10 cellular contexts compared by ENCODE assay signal in the genomic region with DNA sequence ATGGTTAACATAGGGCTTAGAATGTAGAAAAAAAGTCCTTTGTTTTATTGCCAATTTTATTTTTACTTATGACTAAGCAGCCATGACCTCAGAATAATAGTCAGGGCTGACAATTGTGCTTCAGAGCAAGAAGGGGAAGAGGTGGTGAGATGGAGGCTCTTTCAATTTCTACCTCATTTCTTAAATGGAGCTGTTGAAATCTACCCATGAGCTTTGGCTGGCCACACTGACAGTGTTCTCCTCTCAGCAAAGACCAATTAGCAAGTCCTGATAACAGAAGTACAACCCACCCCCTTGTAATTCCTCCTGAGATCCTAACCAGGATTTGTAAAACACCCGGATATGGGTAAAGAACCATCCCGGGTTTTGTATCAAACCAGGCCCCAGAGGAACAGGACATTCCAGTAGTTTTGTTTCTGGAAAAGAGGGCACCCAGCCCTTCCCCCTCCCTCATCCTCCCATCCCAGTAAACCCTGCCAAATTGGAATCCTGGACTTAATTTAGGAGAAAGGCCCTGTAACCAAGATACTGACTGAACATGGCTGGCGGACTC. TPM values are rescaled to one million over a fixed set of nuclear protein-coding genes. Genes with fewer than 3 reads are reported as not detected.
DNase-seq lines count a peak whose midpoint lies in the region; ATAC-seq and TF ChIP-seq lines count a peak whose summit lies in the region.
"Had no signal": no experiment of that assay in that cellular context is flagged by ENCODE, and none has a peak within 500 bp of the region (broad histone marks: within the 10 kb centered on the region; RNA-seq: fewer than 3 reads in every experiment).

A gene with protein sequence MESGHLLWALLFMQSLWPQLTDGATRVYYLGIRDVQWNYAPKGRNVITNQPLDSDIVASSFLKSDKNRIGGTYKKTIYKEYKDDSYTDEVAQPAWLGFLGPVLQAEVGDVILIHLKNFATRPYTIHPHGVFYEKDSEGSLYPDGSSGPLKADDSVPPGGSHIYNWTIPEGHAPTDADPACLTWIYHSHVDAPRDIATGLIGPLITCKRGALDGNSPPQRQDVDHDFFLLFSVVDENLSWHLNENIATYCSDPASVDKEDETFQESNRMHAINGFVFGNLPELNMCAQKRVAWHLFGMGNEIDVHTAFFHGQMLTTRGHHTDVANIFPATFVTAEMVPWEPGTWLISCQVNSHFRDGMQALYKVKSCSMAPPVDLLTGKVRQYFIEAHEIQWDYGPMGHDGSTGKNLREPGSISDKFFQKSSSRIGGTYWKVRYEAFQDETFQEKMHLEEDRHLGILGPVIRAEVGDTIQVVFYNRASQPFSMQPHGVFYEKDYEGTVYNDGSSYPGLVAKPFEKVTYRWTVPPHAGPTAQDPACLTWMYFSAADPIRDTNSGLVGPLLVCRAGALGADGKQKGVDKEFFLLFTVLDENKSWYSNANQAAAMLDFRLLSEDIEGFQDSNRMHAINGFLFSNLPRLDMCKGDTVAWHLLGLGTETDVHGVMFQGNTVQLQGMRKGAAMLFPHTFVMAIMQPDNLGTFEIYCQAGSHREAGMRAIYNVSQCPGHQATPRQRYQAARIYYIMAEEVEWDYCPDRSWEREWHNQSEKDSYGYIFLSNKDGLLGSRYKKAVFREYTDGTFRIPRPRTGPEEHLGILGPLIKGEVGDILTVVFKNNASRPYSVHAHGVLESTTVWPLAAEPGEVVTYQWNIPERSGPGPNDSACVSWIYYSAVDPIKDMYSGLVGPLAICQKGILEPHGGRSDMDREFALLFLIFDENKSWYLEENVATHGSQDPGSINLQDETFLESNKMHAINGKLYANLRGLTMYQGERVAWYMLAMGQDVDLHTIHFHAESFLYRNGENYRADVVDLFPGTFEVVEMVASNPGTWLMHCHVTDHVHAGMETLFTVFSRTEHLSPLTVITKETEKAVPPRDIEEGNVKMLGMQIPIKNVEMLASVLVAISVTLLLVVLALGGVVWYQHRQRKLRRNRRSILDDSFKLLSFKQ (plus strand): TSS at position 399 of the 553 bp plus-strand sequence. CDS start 6,324 bp downstream, outside the sequence.

- H3K4me1 Mint-ChIP-seq in activated T-helper 1 cell treated with anti-CD3 and anti-CD28 coated beads, Interleukin-12 subunit alpha, Interleukin-12 subunit beta, Interleukin-2, Interleukin-4 antibody, amounts not matched to agents 30 ng/mL and 10 ng/mL and 1 ng/mL, durations not matched to agents 14 hours and 24 hours and 36 hours (ENCODE audit: low read depth) = no peaks in the 10 kb centered on the region
- H3K4me1 Mint-ChIP-seq in immature natural killer cell = no peaks in the 10 kb centered on the region

- no peaks in the 10 kb centered on the region for H3K36me3 Mint-ChIP-seq in activated T-helper 1 cell treated with anti-CD3 and anti-CD28 coated beads, Interleukin-12 subunit alpha, Interleukin-12 subunit beta, Interleukin-2, Interleukin-4 antibody, amounts not matched to agents 30 ng/mL and 10 ng/mL and 1 ng/mL, durations not matched to agents 14 hours and 24 hours and 36 hours (ENCODE audit: low read depth)
- no peaks in the 10 kb centered on the region for H3K36me3 Mint-ChIP-seq in immature natural killer cell

- TF ChIP-seq CTCF in AG10803 (conservative IDR thresholded peaks at IDR 0.05; ENCODE audit: low read length) (no peak), choroid plexus epithelial cell (conservative IDR thresholded peaks at IDR 0.05; ENCODE audit: low read depth, low read length) (no peak)

- H3K27me3 Mint-ChIP-seq in activated T-helper 1 cell treated with anti-CD3 and anti-CD28 coated beads, Interleukin-12 subunit alpha, Interleukin-12 subunit beta, Interleukin-2, Interleukin-4 antibody, amounts not matched to agents 30 ng/mL and 10 ng/mL and 1 ng/mL, durations not matched to agents 14 hours and 24 hours and 36 hours (ENCODE audit: insufficient read depth) = no peaks in the 10 kb centered on the region
- H3K27me3 Mint-ChIP-seq in immature natural killer cell (ENCODE audit: low read depth in 3 of 3) = peaks cover 2 to 5% (median 4%) of the 10 kb centered on the region in 3 donors

- H3K27ac Mint-ChIP-seq in activated T-helper 1 cell treated with anti-CD3 and anti-CD28 coated beads, Interleukin-12 subunit alpha, Interleukin-12 subunit beta, Interleukin-2, Interleukin-4 antibody, amounts not matched to agents 30 ng/mL and 10 ng/mL and 1 ng/mL, durations not matched to agents 14 hours and 24 hours and 36 hours = no peak within 1 kb of the TSS
- no peak within 1 kb of the TSS for H3K27ac Mint-ChIP-seq in immature natural killer cell

- intact Hi-C loops in activated T-helper 1 cell treated with anti-CD3 and anti-CD28 coated beads, Interleukin-12 subunit alpha, Interleukin-12 subunit beta, Interleukin-2, Interleukin-4 antibody, amounts not matched to agents 30 ng/mL and 10 ng/mL and 1 ng/mL, durations not matched to agents 14 hours and 24 hours and 36 hours (cut with micrococcal nuclease) = no loop called here

- peak; percentile 41 for ATAC-seq in HG02840 (IDR thresholded peaks at IDR 0.05; ENCODE audit: low FRiP score, unreplicated experiment)

- peak; percentile 67 for DNase-seq in AG10803 (ENCODE audit: low read depth)
- DNase-seq in choroid plexus epithelial cell (ENCODE audit: low read depth) = peak; percentile 3
- DNase-seq in mucosa of gallbladder (ENCODE audit: low spot score) = no peak
- DNase-seq in mesenteric fat pad (ENCODE audit: low spot score) = no peak
- no peak for DNase-seq in activated CD4-positive, alpha-beta T cell treated with anti-CD3 and anti-CD28 coated beads, Interleukin-2, amount 50 U/mL, for 48 hours
- DNase-seq in activated T-helper 1 cell treated with anti-CD3 and anti-CD28 coated beads, Interleukin-12 subunit alpha, Interleukin-12 subunit beta, Interleukin-2, Interleukin-4 antibody, amounts not matched to agents 30 ng/mL and 10 ng/mL and 1 ng/mL, durations not matched to agents 14 hours and 24 hours and 36 hours (ENCODE audit: low spot score) = no peak
- DNase-seq in immature natural killer cell = no peak
- DNase-seq: NCI-H748 treated with DMSO at 0.1 percent for 48 hours had no signal

- no peaks in the 10 kb centered on the region for H3K9me3 Mint-ChIP-seq in activated T-helper 1 cell treated with anti-CD3 and anti-CD28 coated beads, Interleukin-12 subunit alpha, Interleukin-12 subunit beta, Interleukin-2, Interleukin-4 antibody, amounts not matched to agents 30 ng/mL and 10 ng/mL and 1 ng/mL, durations not matched to agents 14 hours and 24 hours and 36 hours
- no peaks in the 10 kb centered on the region for H3K9me3 Mint-ChIP-seq in immature natural killer cell

- no peak within 1 kb of the TSS for H3K4me3 Mint-ChIP-seq in activated T-helper 1 cell treated with anti-CD3 and anti-CD28 coated beads, Interleukin-12 subunit alpha, Interleukin-12 subunit beta, Interleukin-2, Interleukin-4 antibody, amounts not matched to agents 30 ng/mL and 10 ng/mL and 1 ng/mL, durations not matched to agents 14 hours and 24 hours and 36 hours
- H3K4me3 Mint-ChIP-seq in immature natural killer cell = no peak within 1 kb of the TSS

- peak within 1 kb of the TSS; percentile 62 for H3K4me3 ChIP-seq in AG10803 (ENCODE audit: low read length)
- H3K4me3 ChIP-seq in choroid plexus epithelial cell (ENCODE audit: low read depth, low read length) = peak within 1 kb of the TSS; percentile 10
- H3K4me3 ChIP-seq: BLaER1 treated with 17β-estradiol and CSF1 and Interleukin-3, amounts not matched to agents 10 nM and 100 nM had no signal

RNA-seq across cellular contexts. Expression of the gene that starts here (rescaled TPM):
- total RNA-seq in mucosa of gallbladder (50.8 TPM), mesenteric fat pad (3.9 TPM)
- total RNA-seq in activated T-helper 1 cell treated with anti-CD3 and anti-CD28 coated beads, Interleukin-12 subunit alpha, Interleukin-12 subunit beta, Interleukin-2, Interleukin-4 antibody, amounts not matched to agents 30 ng/mL and 10 ng/mL and 1 ng/mL, durations not matched to agents 14 hours and 24 hours and 36 hours = not detected in 2 replicates
- not detected for polyA plus RNA-seq in immature natural killer cell

Comparison
In these comparisons a context has a peak if more than half of its experiments do, and no peak if none do; other contexts are left out.
1. RNA of the gene that starts here (total RNA-seq): 50.8 TPM in mucosa of gallbladder (single experiment); 3.9 TPM in mesenteric fat pad (single experiment) and not detected in activated T-helper 1 cell treated with anti-CD3 and anti-CD28 coated beads, Interleukin-12 subunit alpha, Interleukin-12 subunit beta, Interleukin-2, Interleukin-4 antibody, amounts not matched to agents 30 ng/mL and 10 ng/mL and 1 ng/mL, durations not matched to agents 14 hours and 24 hours and 36 hours; every median in the first group is over 10 times any median in the second.
2. DNase-seq: peak in AG10803 (single experiment) and choroid plexus epithelial cell (single experiment); none in mucosa of gallbladder (single experiment), mesenteric fat pad (single experiment), activated CD4-positive, alpha-beta T cell treated with anti-CD3 and anti-CD28 coated beads, Interleukin-2, amount 50 U/mL, for 48 hours (0 of 2), activated T-helper 1 cell treated with anti-CD3 and anti-CD28 coated beads, Interleukin-12 subunit alpha, Interleukin-12 subunit beta, Interleukin-2, Interleukin-4 antibody, amounts not matched to agents 30 ng/mL and 10 ng/mL and 1 ng/mL, durations not matched to agents 14 hours and 24 hours and 36 hours (single experiment) and immature natural killer cell (0 of 3).